Comparison of ENCODE assay signal across 1 cellular context in the genomic region with DNA sequence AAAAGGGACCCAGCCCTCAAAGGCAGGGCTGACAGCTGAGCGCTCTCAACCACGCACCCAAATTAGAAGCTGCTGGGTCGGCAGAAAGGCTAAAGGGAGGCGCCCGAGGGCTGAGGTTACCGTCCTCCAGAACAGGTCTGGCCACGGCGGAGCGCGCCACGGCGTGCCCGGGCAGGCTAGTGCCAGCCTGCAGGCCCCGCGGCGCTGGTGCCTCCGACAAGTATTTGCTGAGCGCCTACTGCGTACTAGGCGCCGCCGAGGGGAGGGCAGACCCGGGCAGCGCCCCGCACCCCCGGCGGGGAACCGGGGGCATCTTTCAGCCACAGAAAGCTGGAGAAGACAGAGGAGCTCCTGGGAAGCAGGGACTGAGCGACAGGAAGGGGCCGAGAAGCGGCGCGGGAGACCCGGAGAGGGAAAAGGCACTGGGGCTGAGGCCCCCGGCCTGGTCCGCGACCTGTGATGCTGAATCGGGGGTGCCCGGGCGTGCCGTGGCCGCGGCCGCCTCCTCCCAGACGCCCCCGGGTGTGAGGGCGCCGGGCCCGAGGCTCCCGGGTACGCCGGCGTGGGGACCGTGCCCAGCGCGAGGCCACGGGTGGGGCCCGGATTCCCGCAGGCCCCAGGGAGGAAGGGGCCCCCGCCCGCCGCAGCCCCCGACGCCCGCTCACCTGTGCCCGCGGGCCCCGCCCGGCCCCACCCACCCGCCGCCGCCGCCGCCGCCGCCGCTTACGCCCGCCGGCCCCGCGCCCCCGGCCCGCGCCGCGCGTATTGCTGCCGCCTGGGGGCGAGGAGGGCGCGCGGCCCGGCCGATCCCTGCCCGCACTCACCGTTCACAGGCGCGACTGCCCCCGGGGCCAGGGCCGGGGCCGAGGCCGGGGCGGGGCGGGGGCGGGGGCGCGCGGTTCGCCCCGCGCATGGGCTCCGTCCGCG.
TF ChIP-seq lines count a peak whose summit lies in the region.

No MANE protein-coding gene starts in this region.

TF ChIP-seq in GM12878, 131 proteins besides CTCF, POLR2A, EP300 and RAD21 (continues in another document):
- TF ChIP-seq CBX5 (IDR thresholded peaks at IDR 0.05; ENCODE audit: low read depth) (no peak), SPI1 (IDR thresholded peaks at IDR 0.05; ENCODE audit: borderline replicate concordance, insufficient read depth, low read depth, low read length) (no peak), CREM (IDR thresholded peaks at IDR 0.05; ENCODE audit: low read depth) (no peak), RELA (IDR thresholded peaks at IDR 0.05; ENCODE audit: borderline replicate concordance, partially characterized antibody) (no peak), RAD51 (IDR thresholded peaks at IDR 0.05) (no peak), KDM1A (IDR thresholded peaks at IDR 0.05; ENCODE audit: borderline replicate concordance) (no peak), SREBF1 (IDR thresholded peaks at IDR 0.05; ENCODE audit: low read length) (no peak), GABPA (IDR thresholded peaks at IDR 0.05; ENCODE audit: low read depth) (no peak), PAX5 (IDR thresholded peaks at IDR 0.05; ENCODE audit: borderline replicate concordance, low read depth, low read length) (no peak), MTA2 (IDR thresholded peaks at IDR 0.05; ENCODE audit: low read depth) (no peak), SMAD5 (IDR thresholded peaks at IDR 0.05; ENCODE audit: low read depth) (no peak), SP1 (IDR thresholded peaks at IDR 0.05; ENCODE audit: low read depth, low read length) (no peak), HCFC1 (IDR thresholded peaks at IDR 0.05; ENCODE audit: low read length) (no peak), CREB1 (IDR thresholded peaks at IDR 0.05; ENCODE audit: low read depth) (no peak), FOS (IDR thresholded peaks at IDR 0.05; ENCODE audit: borderline replicate concordance, extremely low read depth, insufficient read length) (no peak), IKZF1 (conservative IDR thresholded peaks at IDR 0.05) (0 out of 2 replicates have a peak, but pooled peaks have one; percentile 12), FOXM1 (IDR thresholded peaks at IDR 0.05; ENCODE audit: low read depth, low read length) (no peak), RUNX3 (IDR thresholded peaks at IDR 0.05; ENCODE audit: low read length) (0 out of 2 replicates have a peak, but pooled peaks have one; percentile 1), NR2C1 (IDR thresholded peaks at IDR 0.05) (no peak), HDAC2 (IDR thresholded peaks at IDR 0.05) (no peak), ZNF217 (IDR thresholded peaks at IDR 0.05) (no peak), MTA3 (IDR thresholded peaks at IDR 0.05; ENCODE audit: borderline replicate concordance, low read length) (no peak), KLF5 (IDR thresholded peaks at IDR 0.05; ENCODE audit: partially characterized antibody) (no peak), BACH1 (IDR thresholded peaks at IDR 0.05; ENCODE audit: borderline replicate concordance) (peak; percentile 8; the same call in 1 of the 2 replicates), ZSCAN29 (IDR thresholded peaks at IDR 0.05) (no peak), SMARCA5 (IDR thresholded peaks at IDR 0.05) (no peak), GATAD2B (conservative IDR thresholded peaks at IDR 0.05; ENCODE audit: low read depth) (0 out of 2 replicates have a peak, but pooled peaks have one; percentile 26), LARP7 (IDR thresholded peaks at IDR 0.05) (peak; percentile 35; the same call in 1 of the 2 replicates), ZNF207 (IDR thresholded peaks at IDR 0.05; ENCODE audit: borderline replicate concordance) (0 out of 2 replicates have a peak, but pooled peaks have one; percentile 27), ZNF274 (IDR thresholded peaks at IDR 0.05; ENCODE audit: insufficient read depth, insufficient read length) (no peak), SUPT20H (IDR thresholded peaks at IDR 0.05; ENCODE audit: borderline replicate concordance, control insufficient read depth, low read depth, low read length) (no peak), SMC3 (IDR thresholded peaks at IDR 0.05; ENCODE audit: borderline replicate concordance, low read length) (no peak), PML (IDR thresholded peaks at IDR 0.05; ENCODE audit: low read length) (no peak), MYB (IDR thresholded peaks at IDR 0.05; ENCODE audit: borderline replicate concordance, low read depth, low read length) (no peak), MYC (IDR thresholded peaks at IDR 0.05; ENCODE audit: insufficient read depth, insufficient read length, insufficient replicate concordance, low read length, severe bottlenecking) (no peak), IKZF2 (IDR thresholded peaks at IDR 0.05) (no peak), RBBP5 (conservative IDR thresholded peaks at IDR 0.05) (no peak), MEF2A (IDR thresholded peaks at IDR 0.05; ENCODE audit: insufficient read depth, low read depth, low read length) (no peak)
- TF ChIP-seq, protein P1, sequence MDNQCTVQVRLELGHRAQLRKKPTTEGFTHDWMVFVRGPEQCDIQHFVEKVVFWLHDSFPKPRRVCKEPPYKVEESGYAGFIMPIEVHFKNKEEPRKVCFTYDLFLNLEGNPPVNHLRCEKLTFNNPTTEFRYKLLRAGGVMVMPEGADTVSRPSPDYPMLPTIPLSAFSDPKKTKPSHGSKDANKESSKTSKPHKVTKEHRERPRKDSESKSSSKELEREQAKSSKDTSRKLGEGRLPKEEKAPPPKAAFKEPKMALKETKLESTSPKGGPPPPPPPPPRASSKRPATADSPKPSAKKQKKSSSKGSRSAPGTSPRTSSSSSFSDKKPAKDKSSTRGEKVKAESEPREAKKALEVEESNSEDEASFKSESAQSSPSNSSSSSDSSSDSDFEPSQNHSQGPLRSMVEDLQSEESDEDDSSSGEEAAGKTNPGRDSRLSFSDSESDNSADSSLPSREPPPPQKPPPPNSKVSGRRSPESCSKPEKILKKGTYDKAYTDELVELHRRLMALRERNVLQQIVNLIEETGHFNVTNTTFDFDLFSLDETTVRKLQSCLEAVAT (IDR thresholded peaks at IDR 0.05): no peak
- TF ChIP-seq, protein P2, sequence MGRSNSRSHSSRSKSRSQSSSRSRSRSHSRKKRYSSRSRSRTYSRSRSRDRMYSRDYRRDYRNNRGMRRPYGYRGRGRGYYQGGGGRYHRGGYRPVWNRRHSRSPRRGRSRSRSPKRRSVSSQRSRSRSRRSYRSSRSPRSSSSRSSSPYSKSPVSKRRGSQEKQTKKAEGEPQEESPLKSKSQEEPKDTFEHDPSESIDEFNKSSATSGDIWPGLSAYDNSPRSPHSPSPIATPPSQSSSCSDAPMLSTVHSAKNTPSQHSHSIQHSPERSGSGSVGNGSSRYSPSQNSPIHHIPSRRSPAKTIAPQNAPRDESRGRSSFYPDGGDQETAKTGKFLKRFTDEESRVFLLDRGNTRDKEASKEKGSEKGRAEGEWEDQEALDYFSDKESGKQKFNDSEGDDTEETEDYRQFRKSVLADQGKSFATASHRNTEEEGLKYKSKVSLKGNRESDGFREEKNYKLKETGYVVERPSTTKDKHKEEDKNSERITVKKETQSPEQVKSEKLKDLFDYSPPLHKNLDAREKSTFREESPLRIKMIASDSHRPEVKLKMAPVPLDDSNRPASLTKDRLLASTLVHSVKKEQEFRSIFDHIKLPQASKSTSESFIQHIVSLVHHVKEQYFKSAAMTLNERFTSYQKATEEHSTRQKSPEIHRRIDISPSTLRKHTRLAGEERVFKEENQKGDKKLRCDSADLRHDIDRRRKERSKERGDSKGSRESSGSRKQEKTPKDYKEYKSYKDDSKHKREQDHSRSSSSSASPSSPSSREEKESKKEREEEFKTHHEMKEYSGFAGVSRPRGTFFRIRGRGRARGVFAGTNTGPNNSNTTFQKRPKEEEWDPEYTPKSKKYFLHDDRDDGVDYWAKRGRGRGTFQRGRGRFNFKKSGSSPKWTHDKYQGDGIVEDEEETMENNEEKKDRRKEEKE (IDR thresholded peaks at IDR 0.05): no peak
- TF ChIP-seq, protein P3, sequence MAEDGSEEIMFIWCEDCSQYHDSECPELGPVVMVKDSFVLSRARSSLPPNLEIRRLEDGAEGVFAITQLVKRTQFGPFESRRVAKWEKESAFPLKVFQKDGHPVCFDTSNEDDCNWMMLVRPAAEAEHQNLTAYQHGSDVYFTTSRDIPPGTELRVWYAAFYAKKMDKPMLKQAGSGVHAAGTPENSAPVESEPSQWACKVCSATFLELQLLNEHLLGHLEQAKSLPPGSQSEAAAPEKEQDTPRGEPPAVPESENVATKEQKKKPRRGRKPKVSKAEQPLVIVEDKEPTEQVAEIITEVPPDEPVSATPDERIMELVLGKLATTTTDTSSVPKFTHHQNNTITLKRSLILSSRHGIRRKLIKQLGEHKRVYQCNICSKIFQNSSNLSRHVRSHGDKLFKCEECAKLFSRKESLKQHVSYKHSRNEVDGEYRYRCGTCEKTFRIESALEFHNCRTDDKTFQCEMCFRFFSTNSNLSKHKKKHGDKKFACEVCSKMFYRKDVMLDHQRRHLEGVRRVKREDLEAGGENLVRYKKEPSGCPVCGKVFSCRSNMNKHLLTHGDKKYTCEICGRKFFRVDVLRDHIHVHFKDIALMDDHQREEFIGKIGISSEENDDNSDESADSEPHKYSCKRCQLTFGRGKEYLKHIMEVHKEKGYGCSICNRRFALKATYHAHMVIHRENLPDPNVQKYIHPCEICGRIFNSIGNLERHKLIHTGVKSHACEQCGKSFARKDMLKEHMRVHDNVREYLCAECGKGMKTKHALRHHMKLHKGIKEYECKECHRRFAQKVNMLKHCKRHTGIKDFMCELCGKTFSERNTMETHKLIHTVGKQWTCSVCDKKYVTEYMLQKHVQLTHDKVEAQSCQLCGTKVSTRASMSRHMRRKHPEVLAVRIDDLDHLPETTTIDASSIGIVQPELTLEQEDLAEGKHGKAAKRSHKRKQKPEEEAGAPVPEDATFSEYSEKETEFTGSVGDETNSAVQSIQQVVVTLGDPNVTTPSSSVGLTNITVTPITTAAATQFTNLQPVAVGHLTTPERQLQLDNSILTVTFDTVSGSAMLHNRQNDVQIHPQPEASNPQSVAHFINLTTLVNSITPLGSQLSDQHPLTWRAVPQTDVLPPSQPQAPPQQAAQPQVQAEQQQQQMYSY (CRISPR knock-in tag; IDR thresholded peaks at IDR 0.05): no peak
- TF ChIP-seq, protein P4, sequence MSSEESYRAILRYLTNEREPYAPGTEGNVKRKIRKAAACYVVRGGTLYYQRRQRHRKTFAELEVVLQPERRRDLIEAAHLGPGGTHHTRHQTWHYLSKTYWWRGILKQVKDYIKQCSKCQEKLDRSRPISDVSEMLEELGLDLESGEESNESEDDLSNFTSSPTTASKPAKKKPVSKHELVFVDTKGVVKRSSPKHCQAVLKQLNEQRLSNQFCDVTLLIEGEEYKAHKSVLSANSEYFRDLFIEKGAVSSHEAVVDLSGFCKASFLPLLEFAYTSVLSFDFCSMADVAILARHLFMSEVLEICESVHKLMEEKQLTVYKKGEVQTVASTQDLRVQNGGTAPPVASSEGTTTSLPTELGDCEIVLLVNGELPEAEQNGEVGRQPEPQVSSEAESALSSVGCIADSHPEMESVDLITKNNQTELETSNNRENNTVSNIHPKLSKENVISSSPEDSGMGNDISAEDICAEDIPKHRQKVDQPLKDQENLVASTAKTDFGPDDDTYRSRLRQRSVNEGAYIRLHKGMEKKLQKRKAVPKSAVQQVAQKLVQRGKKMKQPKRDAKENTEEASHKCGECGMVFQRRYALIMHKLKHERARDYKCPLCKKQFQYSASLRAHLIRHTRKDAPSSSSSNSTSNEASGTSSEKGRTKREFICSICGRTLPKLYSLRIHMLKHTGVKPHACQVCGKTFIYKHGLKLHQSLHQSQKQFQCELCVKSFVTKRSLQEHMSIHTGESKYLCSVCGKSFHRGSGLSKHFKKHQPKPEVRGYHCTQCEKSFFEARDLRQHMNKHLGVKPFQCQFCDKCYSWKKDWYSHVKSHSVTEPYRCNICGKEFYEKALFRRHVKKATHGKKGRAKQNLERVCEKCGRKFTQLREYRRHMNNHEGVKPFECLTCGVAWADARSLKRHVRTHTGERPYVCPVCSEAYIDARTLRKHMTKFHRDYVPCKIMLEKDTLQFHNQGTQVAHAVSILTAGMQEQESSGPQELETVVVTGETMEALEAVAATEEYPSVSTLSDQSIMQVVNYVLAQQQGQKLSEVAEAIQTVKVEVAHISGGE (CRISPR knock-in tag; IDR thresholded peaks at IDR 0.05): no peak
- TF ChIP-seq, protein P5, sequence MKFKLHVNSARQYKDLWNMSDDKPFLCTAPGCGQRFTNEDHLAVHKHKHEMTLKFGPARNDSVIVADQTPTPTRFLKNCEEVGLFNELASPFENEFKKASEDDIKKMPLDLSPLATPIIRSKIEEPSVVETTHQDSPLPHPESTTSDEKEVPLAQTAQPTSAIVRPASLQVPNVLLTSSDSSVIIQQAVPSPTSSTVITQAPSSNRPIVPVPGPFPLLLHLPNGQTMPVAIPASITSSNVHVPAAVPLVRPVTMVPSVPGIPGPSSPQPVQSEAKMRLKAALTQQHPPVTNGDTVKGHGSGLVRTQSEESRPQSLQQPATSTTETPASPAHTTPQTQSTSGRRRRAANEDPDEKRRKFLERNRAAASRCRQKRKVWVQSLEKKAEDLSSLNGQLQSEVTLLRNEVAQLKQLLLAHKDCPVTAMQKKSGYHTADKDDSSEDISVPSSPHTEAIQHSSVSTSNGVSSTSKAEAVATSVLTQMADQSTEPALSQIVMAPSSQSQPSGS (IDR thresholded peaks at IDR 0.05; ENCODE audit: low read length): no peak
- TF ChIP-seq, protein P6, sequence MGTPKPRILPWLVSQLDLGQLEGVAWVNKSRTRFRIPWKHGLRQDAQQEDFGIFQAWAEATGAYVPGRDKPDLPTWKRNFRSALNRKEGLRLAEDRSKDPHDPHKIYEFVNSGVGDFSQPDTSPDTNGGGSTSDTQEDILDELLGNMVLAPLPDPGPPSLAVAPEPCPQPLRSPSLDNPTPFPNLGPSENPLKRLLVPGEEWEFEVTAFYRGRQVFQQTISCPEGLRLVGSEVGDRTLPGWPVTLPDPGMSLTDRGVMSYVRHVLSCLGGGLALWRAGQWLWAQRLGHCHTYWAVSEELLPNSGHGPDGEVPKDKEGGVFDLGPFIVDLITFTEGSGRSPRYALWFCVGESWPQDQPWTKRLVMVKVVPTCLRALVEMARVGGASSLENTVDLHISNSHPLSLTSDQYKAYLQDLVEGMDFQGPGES (IDR thresholded peaks at IDR 0.05): no peak
- TF ChIP-seq, protein P7, sequence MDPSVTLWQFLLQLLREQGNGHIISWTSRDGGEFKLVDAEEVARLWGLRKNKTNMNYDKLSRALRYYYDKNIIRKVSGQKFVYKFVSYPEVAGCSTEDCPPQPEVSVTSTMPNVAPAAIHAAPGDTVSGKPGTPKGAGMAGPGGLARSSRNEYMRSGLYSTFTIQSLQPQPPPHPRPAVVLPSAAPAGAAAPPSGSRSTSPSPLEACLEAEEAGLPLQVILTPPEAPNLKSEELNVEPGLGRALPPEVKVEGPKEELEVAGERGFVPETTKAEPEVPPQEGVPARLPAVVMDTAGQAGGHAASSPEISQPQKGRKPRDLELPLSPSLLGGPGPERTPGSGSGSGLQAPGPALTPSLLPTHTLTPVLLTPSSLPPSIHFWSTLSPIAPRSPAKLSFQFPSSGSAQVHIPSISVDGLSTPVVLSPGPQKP (IDR thresholded peaks at IDR 0.05; ENCODE audit: low read depth, low read length): no peak
- TF ChIP-seq, protein P8, sequence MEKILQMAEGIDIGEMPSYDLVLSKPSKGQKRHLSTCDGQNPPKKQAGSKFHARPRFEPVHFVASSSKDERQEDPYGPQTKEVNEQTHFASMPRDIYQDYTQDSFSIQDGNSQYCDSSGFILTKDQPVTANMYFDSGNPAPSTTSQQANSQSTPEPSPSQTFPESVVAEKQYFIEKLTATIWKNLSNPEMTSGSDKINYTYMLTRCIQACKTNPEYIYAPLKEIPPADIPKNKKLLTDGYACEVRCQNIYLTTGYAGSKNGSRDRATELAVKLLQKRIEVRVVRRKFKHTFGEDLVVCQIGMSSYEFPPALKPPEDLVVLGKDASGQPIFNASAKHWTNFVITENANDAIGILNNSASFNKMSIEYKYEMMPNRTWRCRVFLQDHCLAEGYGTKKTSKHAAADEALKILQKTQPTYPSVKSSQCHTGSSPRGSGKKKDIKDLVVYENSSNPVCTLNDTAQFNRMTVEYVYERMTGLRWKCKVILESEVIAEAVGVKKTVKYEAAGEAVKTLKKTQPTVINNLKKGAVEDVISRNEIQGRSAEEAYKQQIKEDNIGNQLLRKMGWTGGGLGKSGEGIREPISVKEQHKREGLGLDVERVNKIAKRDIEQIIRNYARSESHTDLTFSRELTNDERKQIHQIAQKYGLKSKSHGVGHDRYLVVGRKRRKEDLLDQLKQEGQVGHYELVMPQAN (conservative IDR thresholded peaks at IDR 0.05): no peak
